In the genomic region with DNA sequence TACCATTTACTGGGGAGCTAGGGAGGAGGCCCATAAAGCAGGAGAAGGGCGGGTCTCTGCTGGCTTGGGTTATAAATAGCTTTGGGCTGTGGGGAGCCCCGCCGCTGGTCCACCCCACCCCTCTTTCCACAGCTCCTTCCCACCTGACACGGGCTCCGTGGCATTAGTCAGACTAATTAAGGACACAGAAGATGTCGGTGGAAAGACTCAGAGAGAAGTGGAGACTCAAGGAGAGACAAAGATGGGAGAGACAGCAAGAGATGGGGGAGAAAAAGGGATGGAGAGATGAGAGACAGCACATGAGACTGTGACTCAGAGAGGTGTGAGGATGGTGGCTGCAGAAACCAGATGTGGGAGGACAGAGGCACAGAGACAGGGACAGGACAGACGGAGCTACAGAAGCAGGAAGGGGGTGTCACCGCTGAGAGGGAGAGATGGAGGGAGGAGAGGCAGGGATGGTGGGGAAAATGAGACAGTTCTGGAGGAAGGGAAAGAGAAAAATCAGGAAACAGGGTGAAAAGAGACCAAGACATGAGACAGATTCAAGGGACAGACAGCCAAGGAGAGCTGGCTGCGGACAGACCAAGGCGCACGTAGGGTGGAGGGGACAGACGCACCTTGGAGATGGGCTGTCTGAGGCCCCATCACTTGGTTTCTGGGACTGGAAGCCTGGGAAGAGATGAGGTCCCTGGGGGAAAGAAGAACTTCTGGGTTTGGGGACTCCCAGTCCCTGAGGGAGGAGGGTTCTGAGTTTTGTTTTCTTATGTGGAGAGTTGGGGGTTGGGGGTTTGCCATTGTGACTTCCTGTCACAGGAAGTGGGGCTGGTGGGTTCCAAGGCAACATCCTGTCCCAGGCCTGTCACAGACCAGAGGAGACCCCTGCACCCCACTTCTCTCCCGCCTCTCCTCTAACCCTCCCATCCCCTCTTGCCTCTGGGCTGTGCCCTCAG, we compare ENCODE assay signal across 9 cellular contexts. TPM values are rescaled to one million over a fixed set of nuclear protein-coding genes. Genes with fewer than 3 reads are reported as not detected.
A peak's percentile ranks its signal among the peaks of the same experiment; 100 is the strongest.
DNase-seq lines count a peak whose midpoint lies in the region; ATAC-seq and TF ChIP-seq lines count a peak whose summit lies in the region.
"Had no signal": no experiment of that assay in that cellular context is flagged by ENCODE, and none has a peak within 500 bp of the region (broad histone marks: within the 10 kb centered on the region; RNA-seq: fewer than 3 reads in every experiment).

No MANE protein-coding gene starts in this region.

- DNase-seq in HFFc6 (no peak), foreskin keratinocyte (peak in 1 of 2 donors; percentile 57), NCI-H774 (lab: John Stamatoyannopoulos, UW) (no peak), H7 (no peak), esophagus muscularis mucosa (ENCODE audit: extremely low spot score) (no peak)
- peak; percentile 63 to 73 for DNase-seq in activated CD4-positive, alpha-beta T cell treated with anti-CD3 and anti-CD28 coated beads, Interleukin-2, amount 50 U/mL, for 48 hours
- DNase-seq in stimulated activated naive CD4-positive, alpha-beta T cell treated with Interleukin-2 at 50 U/mL for 16 hours (lab: John Stamatoyannopoulos, UW) = peak; percentile 56
- DNase-seq: right cardiac atrium had no signal

- H3K27me3 Mint-ChIP-seq in HFFc6 (ENCODE audit: insufficient read depth) = peaks cover 3% of the 10 kb centered on the region

- TF ChIP-seq CTCF in HFFc6 (IDR thresholded peaks at IDR 0.05) (no peak), foreskin keratinocyte (conservative IDR thresholded peaks at IDR 0.05) (no peak), esophagus muscularis mucosa (IDR thresholded peaks at IDR 0.05) (no peak)

- peaks cover 5% of the 10 kb centered on the region; the same call in 1 of the 2 replicates for H3K36me3 Mint-ChIP-seq in HFFc6 (ENCODE audit: low read depth)

- H3K4me1 ChIP-seq in foreskin keratinocyte (peaks cover 27% of the 10 kb centered on the region), esophagus muscularis mucosa (peaks cover 39 to 55% (median 49%) of the 10 kb centered on the region in 4 donors)

- H3K36me3 ChIP-seq in H7 (replicated peaks; ENCODE audit: control insufficient read depth, insufficient read depth, low read length) = peaks cover 4% of the 10 kb centered on the region
- H3K36me3 ChIP-seq in esophagus muscularis mucosa = peaks cover 8 to 45% (median 40%) of the 10 kb centered on the region in 4 donors

- no peaks in the 10 kb centered on the region for H3K9me3 ChIP-seq in esophagus muscularis mucosa

- H3K4me3 Mint-ChIP-seq in HFFc6 = peak overlapping the region; percentile 40

- ATAC-seq in foreskin keratinocyte (peak; percentile 4), GM19324 (IDR thresholded peaks at IDR 0.05; ENCODE audit: low FRiP score, unreplicated experiment) (no peak)
- ATAC-seq: right cardiac atrium had no signal

- H3K4me3 ChIP-seq in H7 (ENCODE audit: insufficient read depth, low read depth, low read length) (no peak overlapping the region), esophagus muscularis mucosa (no peak overlapping the region)

- peak overlapping the region; percentile 73 for H3K27ac Mint-ChIP-seq in HFFc6

- 57% methylated on average over 13 of the region's 13 CpGs for WGBS in esophagus muscularis mucosa

- H3K27me3 ChIP-seq in foreskin keratinocyte = no peaks in the 10 kb centered on the region
- peaks cover 2% of the 10 kb centered on the region; the same call in 1 of the 2 replicates for H3K27me3 ChIP-seq in H7 (ENCODE audit: control insufficient read depth, insufficient read depth, low read length)
- H3K27me3 ChIP-seq in esophagus muscularis mucosa = no peaks in the 10 kb centered on the region

- intact Hi-C loops in esophagus muscularis mucosa (cut with DNase I) = no loop called here

- no peaks in the 10 kb centered on the region for H3K9me3 Mint-ChIP-seq in HFFc6

- no peak for TF ChIP-seq POLR2A in esophagus muscularis mucosa (IDR thresholded peaks at IDR 0.05; ENCODE audit: low read depth)

- peak overlapping the region; percentile 84 for H3K27ac ChIP-seq in foreskin keratinocyte
- H3K27ac ChIP-seq in esophagus muscularis mucosa (replicated peaks in 1 of 4) = no peak overlapping the region

- no peak for TF ChIP-seq EP300 in esophagus muscularis mucosa (IDR thresholded peaks at IDR 0.05)

- H3K4me1 Mint-ChIP-seq in HFFc6 (ENCODE audit: low read depth) = peaks cover 46% of the 10 kb centered on the region

RNA-seq across cellular contexts. Expression of gene ARHGEF1, which starts 4.1 kb away (rescaled TPM):
- 10 to 100 TPM; 63.8 to 73.3 (median 68.2) TPM for total RNA-seq in HFFc6 (2021; fragmentation: NEBNext Ultra II Directional; extraction: Animal tissue kit (Norgen Biotek cat#: 25700))
- total RNA-seq in foreskin keratinocyte = 85.1 and 85.6 TPM in 2 replicates
- polyA plus RNA-seq in foreskin keratinocyte = 114 and 135 TPM in 2 replicates
- total RNA-seq in H7 (2014; rRNA removed; shearing (Covaris generic)) = 34.3 and 40.7 TPM in 2 replicates
- total RNA-seq in esophagus muscularis mucosa = 10 to 100 TPM; 54.5 to 71.8 (median 59.7) TPM

RNA-seq across cellular contexts. Expression of gene CD79A, which starts 10.0 kb away (rescaled TPM):
- total RNA-seq in HFFc6 (2021; fragmentation: NEBNext Ultra II Directional; extraction: Animal tissue kit (Norgen Biotek cat#: 25700)) = under 1 TPM in 4 of 6 experiments, not detected in 2; 0.23 to 0.62 (median 0.35) TPM
- 0.11 and 0.20 TPM in 2 replicates for total RNA-seq in foreskin keratinocyte
- polyA plus RNA-seq in foreskin keratinocyte = 0.17 and 0.30 TPM in 2 replicates
- 0.55 TPM in 1 of 2 replicates, not detected in the other for total RNA-seq in H7 (2014; rRNA removed; shearing (Covaris generic))
- 1 to 10 TPM in 1 of 4 donors, under 1 TPM in 1, not detected in 2; 0.71 to 2.2 TPM for total RNA-seq in esophagus muscularis mucosa

RNA-seq across cellular contexts. Expression of gene RPS19, which starts 27.0 kb away (rescaled TPM):
- 1,000 to 10,000 TPM; 2,312 to 2,495 (median 2,438) TPM for total RNA-seq in HFFc6 (2021; fragmentation: NEBNext Ultra II Directional; extraction: Animal tissue kit (Norgen Biotek cat#: 25700))
- total RNA-seq in foreskin keratinocyte = 3,278 and 3,889 TPM in 2 replicates
- 5,360 and 6,188 TPM in 2 replicates for polyA plus RNA-seq in foreskin keratinocyte
- total RNA-seq in H7 (2014; rRNA removed; shearing (Covaris generic)) = 2,022 and 3,019 TPM in 2 replicates
- 1,000 to 10,000 TPM in 3 of 4 donors, 100 to 1,000 TPM in 1; 893 to 1,378 (median 1,179) TPM for total RNA-seq in esophagus muscularis mucosa

RNA-seq across cellular contexts. Expression of gene ERFL, which starts 41.2 kb away (rescaled TPM):
- total RNA-seq in HFFc6 (2021; fragmentation: NEBNext Ultra II Directional; extraction: Animal tissue kit (Norgen Biotek cat#: 25700)) = under 1 TPM in 4 of 6 experiments, not detected in 2; 0.09 to 0.17 (median 0.12) TPM
- total RNA-seq in foreskin keratinocyte = not detected in 2 replicates
- polyA plus RNA-seq in foreskin keratinocyte = 0.03 and 0.08 TPM in 2 replicates
- 0.15 TPM in 1 of 2 replicates, not detected in the other for total RNA-seq in H7 (2014; rRNA removed; shearing (Covaris generic))
- under 1 TPM in 3 of 4 donors, not detected in 1; 0.32 to 0.42 (median 0.33) TPM for total RNA-seq in esophagus muscularis mucosa

RNA-seq across cellular contexts. Expression of gene DMRTC2, which starts 42.2 kb away (rescaled TPM):
- total RNA-seq in HFFc6 (2021; fragmentation: NEBNext Ultra II Directional; extraction: Animal tissue kit (Norgen Biotek cat#: 25700)) = not detected
- not detected in 2 replicates for total RNA-seq in foreskin keratinocyte
- not detected in 2 replicates for polyA plus RNA-seq in foreskin keratinocyte
- not detected in 2 replicates for total RNA-seq in H7 (2014; rRNA removed; shearing (Covaris generic))
- total RNA-seq in esophagus muscularis mucosa = not detected
- total RNA-seq: right cardiac atrium had no signal
- polyA plus RNA-seq: right cardiac atrium had no signal

Comparison
In these comparisons a context has a peak if more than half of its experiments do, and no peak if none do; other contexts are left out.
1. DNase-seq: peak in activated CD4-positive, alpha-beta T cell treated with anti-CD3 and anti-CD28 coated beads, Interleukin-2, amount 50 U/mL, for 48 hours (2 of 2) and stimulated activated naive CD4-positive, alpha-beta T cell treated with Interleukin-2 at 50 U/mL for 16 hours (single experiment); none in HFFc6 (single experiment), NCI-H774 (single experiment), H7 (single experiment) and esophagus muscularis mucosa (single experiment).